Comparison of ENCODE assay signal across 22 cellular contexts in the genomic region with DNA sequence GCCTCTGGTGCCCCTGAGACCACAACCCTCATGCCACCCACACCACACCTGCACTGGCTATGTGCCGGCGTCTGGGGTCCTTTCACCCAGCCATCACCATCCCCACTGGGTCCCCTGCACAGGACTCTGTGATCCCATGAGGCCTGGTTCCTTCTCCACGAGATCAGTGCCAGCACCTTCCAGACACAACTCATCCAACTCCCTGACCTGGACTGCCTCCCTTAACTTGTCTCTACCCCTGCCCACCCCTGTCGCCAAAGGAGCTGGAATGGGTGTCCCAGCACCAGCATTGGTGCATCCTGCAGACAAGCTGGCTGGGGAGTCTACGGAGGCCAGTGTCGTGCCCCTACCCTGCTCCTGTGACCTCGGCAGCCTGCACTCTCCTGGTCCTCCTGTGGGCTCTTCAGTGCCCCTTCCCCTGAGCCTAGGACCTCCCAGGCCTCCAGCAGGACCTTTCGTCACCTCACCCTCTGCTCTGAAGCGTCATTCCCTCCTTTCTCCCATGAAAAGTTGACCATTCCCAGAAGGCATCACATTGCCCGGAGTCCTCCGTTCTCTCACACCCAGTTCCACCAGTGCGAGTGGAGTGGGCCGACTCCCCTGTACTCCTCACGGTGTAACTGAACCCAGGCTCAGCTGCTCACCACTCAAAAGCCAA.
A peak's percentile ranks its signal among the peaks of the same experiment; 100 is the strongest.
DNase-seq lines count a peak whose midpoint lies in the region; ATAC-seq and TF ChIP-seq lines count a peak whose summit lies in the region.
"Had no signal": no experiment of that assay in that cellular context is flagged by ENCODE, and none has a peak within 500 bp of the region (broad histone marks: within the 10 kb centered on the region; RNA-seq: fewer than 3 reads in every experiment).

No MANE protein-coding gene starts in this region.

- H3K4me3 Mint-ChIP-seq in activated CD8-positive, alpha-beta memory T cell treated with anti-CD3 and anti-CD28 coated beads, Interleukin-2, amount 10 ng/mL, durations not matched to agents 7 days and 5 days = no peak overlapping the region
- H3K4me3 Mint-ChIP-seq in endodermal cell (no peak overlapping the region), neural progenitor cell (peak overlapping the region; percentile 28), type B pancreatic cell (no peak overlapping the region)
- H3K4me3 Mint-ChIP-seq: activated naive CD8-positive, alpha-beta T cell treated with anti-CD3 and anti-CD28 coated beads, Interleukin-2, amount 50 U/mL, for 24 hours; activated T-cell treated with anti-CD3 and anti-CD28 coated beads, Interleukin-2, amount 50 U/mL, for 4 hours had no signal

- no peaks in the 10 kb centered on the region for H3K4me1 ChIP-seq in endodermal cell (ENCODE audit: control insufficient read depth, insufficient read depth, low read length)
- peaks cover 10% of the 10 kb centered on the region for H3K4me1 ChIP-seq in neural progenitor cell

- H3K27me3 ChIP-seq in endodermal cell (ENCODE audit: control insufficient read depth, insufficient read depth, low read length, poor library complexity, severe bottlenecking) (peaks cover 28% of the 10 kb centered on the region), neural progenitor cell (no peaks in the 10 kb centered on the region)

- H3K9me3 ChIP-seq in endodermal cell (ENCODE audit: control insufficient read depth, low read length) = no peaks in the 10 kb centered on the region
- no peaks in the 10 kb centered on the region for H3K9me3 ChIP-seq in neural progenitor cell (ENCODE audit: low read depth)

- H3K4me3 ChIP-seq in endodermal cell (ENCODE audit: low read length) = no peak overlapping the region
- H3K4me3 ChIP-seq in neural progenitor cell = no peak overlapping the region

- no peaks in the 10 kb centered on the region for H3K79me2 ChIP-seq in neural progenitor cell (ENCODE audit: low read depth)

- H3K36me3 ChIP-seq in endodermal cell (ENCODE audit: control insufficient read depth, insufficient read depth, low read length) (no peaks in the 10 kb centered on the region), neural progenitor cell (no peaks in the 10 kb centered on the region)

- H3K27ac Mint-ChIP-seq in activated CD8-positive, alpha-beta memory T cell treated with anti-CD3 and anti-CD28 coated beads, Interleukin-2, amount 10 ng/mL, durations not matched to agents 7 days and 5 days = no peak overlapping the region
- H3K27ac Mint-ChIP-seq in endodermal cell (no peak overlapping the region), neural progenitor cell (no peak overlapping the region), type B pancreatic cell (peak overlapping the region; percentile 60)
- H3K27ac Mint-ChIP-seq: activated naive CD8-positive, alpha-beta T cell treated with anti-CD3 and anti-CD28 coated beads, Interleukin-2, amount 50 U/mL, for 24 hours had no signal

- TF ChIP-seq CTCF in endodermal cell (conservative IDR thresholded peaks at IDR 0.05) = no peak
- TF ChIP-seq CTCF in neural progenitor cell (IDR thresholded peaks at IDR 0.05) = no peak
- TF ChIP-seq CTCF in type B pancreatic cell (conservative IDR thresholded peaks at IDR 0.05) = no peak

- no peaks in the 10 kb centered on the region for H3K27me3 Mint-ChIP-seq in activated CD8-positive, alpha-beta memory T cell treated with anti-CD3 and anti-CD28 coated beads, Interleukin-2, amount 10 ng/mL, durations not matched to agents 7 days and 5 days
- H3K27me3 Mint-ChIP-seq in endodermal cell (ENCODE audit: insufficient read depth) (peaks cover 36% of the 10 kb centered on the region), neural progenitor cell (ENCODE audit: insufficient read depth, low read depth) (peaks cover 7% of the 10 kb centered on the region), type B pancreatic cell (peaks cover 20% of the 10 kb centered on the region)

- no peak overlapping the region for H2AFZ ChIP-seq in neural progenitor cell (replicated peaks)

- H3K4me2 ChIP-seq in neural progenitor cell = peak overlapping the region; percentile 52

- 86 to 88% methylated on average over 10 to 14 of the region's 14 CpGs for WGBS in endodermal cell (ENCODE audit: insufficient coverage in 1 of 2, insufficient read length in 1 of 2), 2 experiments

- no peak for ATAC-seq in activated CD8-positive, alpha-beta memory T cell treated with anti-CD3 and anti-CD28 coated beads, Interleukin-2, amount 10 ng/mL, durations not matched to agents 7 days and 5 days
- ATAC-seq: activated naive CD8-positive, alpha-beta T cell treated with anti-CD3 and anti-CD28 coated beads, Interleukin-2, amount 50 U/mL, for 24 hours; activated T-cell treated with anti-CD3 and anti-CD28 coated beads, Interleukin-2, amount 50 U/mL, for 4 hours had no signal

- H3F3A ChIP-seq in neural progenitor cell (ENCODE audit: low read depth) = no peaks in the 10 kb centered on the region

- H3K36me3 Mint-ChIP-seq in activated CD8-positive, alpha-beta memory T cell treated with anti-CD3 and anti-CD28 coated beads, Interleukin-2, amount 10 ng/mL, durations not matched to agents 7 days and 5 days = no peaks in the 10 kb centered on the region
- H3K36me3 Mint-ChIP-seq in endodermal cell (ENCODE audit: low read depth) (no peaks in the 10 kb centered on the region), neural progenitor cell (no peaks in the 10 kb centered on the region), type B pancreatic cell (no peaks in the 10 kb centered on the region)

- DNase-seq in activated CD8-positive, alpha-beta memory T cell treated with anti-CD3 and anti-CD28 coated beads, Interleukin-2, amount 50 U/mL, for 48 hours = peak; percentile 30
- no peak for DNase-seq in activated CD8-positive, alpha-beta memory T cell treated with anti-CD3 and anti-CD28 coated beads, Interleukin-2, amount 10 ng/mL, durations not matched to agents 7 days and 5 days
- DNase-seq in endodermal cell (peak; percentile 17), neural progenitor cell (ENCODE audit: low spot score) (no peak), type B pancreatic cell (ENCODE audit: extremely low spot score, unreplicated experiment) (peak; percentile 58), DMS114 treated with DMSO at 0.1 percent for 48 hours (lab: John Stamatoyannopoulos, UW; ENCODE audit: unreplicated experiment) (no peak), NCI-H82 treated with DMSO at 0.1 percent for 48 hours (lab: John Stamatoyannopoulos, UW; ENCODE audit: unreplicated experiment) (no peak)
- DNase-seq: activated CD8-positive, alpha-beta memory T cell treated with anti-CD3 and anti-CD28 coated beads for 24 hours; activated naive CD8-positive, alpha-beta T cell treated with anti-CD3 and anti-CD28 coated beads, Interleukin-2, amount 50 U/mL, for 24 hours; activated T-cell treated with anti-CD3 and anti-CD28 coated beads, Interleukin-2, amount 50 U/mL, for 4 hours; C1 segment of cervical spinal cord; cerebellar nuclear complex; effector CD4-positive, alpha-beta T cell; GF-D8; Kasumi-1; NCI-H1694 treated with DMSO at 0.1 percent for 48 hours; NCI-H2227 treated with DMSO at 0.1 percent for 48 hours; posterior cingulate gyrus; T-helper 2 cell; trophoblast cell had no signal

- H3K9ac ChIP-seq in endodermal cell (ENCODE audit: extremely low read depth, low read length, poor library complexity, severe bottlenecking) = no peak overlapping the region
- H3K9ac ChIP-seq in neural progenitor cell = no peak overlapping the region

- H3K27ac ChIP-seq in endodermal cell (ENCODE audit: low read depth, low read length) = no peak overlapping the region
- H3K27ac ChIP-seq in neural progenitor cell = no peak overlapping the region
- H3K27ac ChIP-seq: epithelial cell of prostate, RWPE1 had no signal

- H4K20me1 ChIP-seq in neural progenitor cell (ENCODE audit: low read depth) = no peaks in the 10 kb centered on the region

- no peaks in the 10 kb centered on the region for H3K4me1 Mint-ChIP-seq in activated CD8-positive, alpha-beta memory T cell treated with anti-CD3 and anti-CD28 coated beads, Interleukin-2, amount 10 ng/mL, durations not matched to agents 7 days and 5 days
- H3K4me1 Mint-ChIP-seq in endodermal cell (no peaks in the 10 kb centered on the region), neural progenitor cell (peaks cover 21% of the 10 kb centered on the region), type B pancreatic cell (ENCODE audit: unreplicated experiment) (peaks cover 4% of the 10 kb centered on the region)
- H3K4me1 Mint-ChIP-seq: activated naive CD8-positive, alpha-beta T cell treated with anti-CD3 and anti-CD28 coated beads, Interleukin-2, amount 50 U/mL, for 24 hours had no signal

- no peaks in the 10 kb centered on the region for H3K9me3 Mint-ChIP-seq in activated CD8-positive, alpha-beta memory T cell treated with anti-CD3 and anti-CD28 coated beads, Interleukin-2, amount 10 ng/mL, durations not matched to agents 7 days and 5 days (ENCODE audit: low read depth)
- H3K9me3 Mint-ChIP-seq in endodermal cell (no peaks in the 10 kb centered on the region), neural progenitor cell (no peaks in the 10 kb centered on the region), type B pancreatic cell (no peaks in the 10 kb centered on the region)
- H3K9me3 Mint-ChIP-seq: activated T-cell treated with anti-CD3 and anti-CD28 coated beads, Interleukin-2, amount 50 U/mL, for 4 hours had no signal

- CTCF ChIA-PET in activated CD8-positive, alpha-beta memory T cell treated with anti-CD3 and anti-CD28 coated beads, Interleukin-2, amount 10 ng/mL, durations not matched to agents 7 days and 5 days (lab: Charles Lee) = no interaction called here

Comparison
In these comparisons a context has a peak if more than half of its experiments do, and no peak if none do; other contexts are left out.
1. DNase-seq: peak in activated CD8-positive, alpha-beta memory T cell treated with anti-CD3 and anti-CD28 coated beads, Interleukin-2, amount 50 U/mL, for 48 hours (single experiment), endodermal cell (single experiment) and type B pancreatic cell (single experiment); none in activated CD8-positive, alpha-beta memory T cell treated with anti-CD3 and anti-CD28 coated beads, Interleukin-2, amount 10 ng/mL, durations not matched to agents 7 days and 5 days (single experiment), neural progenitor cell (single experiment), DMS114 treated with DMSO at 0.1 percent for 48 hours (single experiment) and NCI-H82 treated with DMSO at 0.1 percent for 48 hours (single experiment).